Comparison of ENCODE assay signal across 1 cellular context in the genomic region with DNA sequence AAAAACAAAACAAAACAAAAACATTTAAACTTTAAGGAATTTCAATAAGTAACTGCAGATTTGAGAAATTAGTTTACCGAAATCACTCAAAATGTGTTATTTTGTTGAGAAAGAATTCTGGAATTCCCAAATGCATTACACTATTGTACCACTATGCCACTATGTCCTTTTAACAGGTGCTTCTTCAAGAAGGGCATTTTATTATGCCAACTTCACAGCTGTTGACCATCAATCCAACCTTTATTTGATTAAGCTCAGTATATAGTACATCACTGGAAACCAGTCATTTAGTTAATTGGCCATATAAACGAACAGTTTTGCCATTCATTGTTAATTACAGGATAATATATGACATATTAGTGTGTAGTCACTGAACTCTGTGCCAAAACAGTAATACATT.
TF ChIP-seq lines count a peak whose summit lies in the region.

No MANE protein-coding gene starts in this region.

TF ChIP-seq in WTC11, 78 proteins besides CTCF, POLR2A, EP300 and RAD21 (continued from another document):
- TF ChIP-seq, protein P1, sequence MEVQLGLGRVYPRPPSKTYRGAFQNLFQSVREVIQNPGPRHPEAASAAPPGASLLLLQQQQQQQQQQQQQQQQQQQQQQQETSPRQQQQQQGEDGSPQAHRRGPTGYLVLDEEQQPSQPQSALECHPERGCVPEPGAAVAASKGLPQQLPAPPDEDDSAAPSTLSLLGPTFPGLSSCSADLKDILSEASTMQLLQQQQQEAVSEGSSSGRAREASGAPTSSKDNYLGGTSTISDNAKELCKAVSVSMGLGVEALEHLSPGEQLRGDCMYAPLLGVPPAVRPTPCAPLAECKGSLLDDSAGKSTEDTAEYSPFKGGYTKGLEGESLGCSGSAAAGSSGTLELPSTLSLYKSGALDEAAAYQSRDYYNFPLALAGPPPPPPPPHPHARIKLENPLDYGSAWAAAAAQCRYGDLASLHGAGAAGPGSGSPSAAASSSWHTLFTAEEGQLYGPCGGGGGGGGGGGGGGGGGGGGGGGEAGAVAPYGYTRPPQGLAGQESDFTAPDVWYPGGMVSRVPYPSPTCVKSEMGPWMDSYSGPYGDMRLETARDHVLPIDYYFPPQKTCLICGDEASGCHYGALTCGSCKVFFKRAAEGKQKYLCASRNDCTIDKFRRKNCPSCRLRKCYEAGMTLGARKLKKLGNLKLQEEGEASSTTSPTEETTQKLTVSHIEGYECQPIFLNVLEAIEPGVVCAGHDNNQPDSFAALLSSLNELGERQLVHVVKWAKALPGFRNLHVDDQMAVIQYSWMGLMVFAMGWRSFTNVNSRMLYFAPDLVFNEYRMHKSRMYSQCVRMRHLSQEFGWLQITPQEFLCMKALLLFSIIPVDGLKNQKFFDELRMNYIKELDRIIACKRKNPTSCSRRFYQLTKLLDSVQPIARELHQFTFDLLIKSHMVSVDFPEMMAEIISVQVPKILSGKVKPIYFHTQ (CRISPR knock-in tag; IDR thresholded peaks at IDR 0.05) = no peak
- TF ChIP-seq TEAD4 (CRISPR knock-in tag; IDR thresholded peaks at IDR 0.05) = no peak
- TF ChIP-seq, protein P2, sequence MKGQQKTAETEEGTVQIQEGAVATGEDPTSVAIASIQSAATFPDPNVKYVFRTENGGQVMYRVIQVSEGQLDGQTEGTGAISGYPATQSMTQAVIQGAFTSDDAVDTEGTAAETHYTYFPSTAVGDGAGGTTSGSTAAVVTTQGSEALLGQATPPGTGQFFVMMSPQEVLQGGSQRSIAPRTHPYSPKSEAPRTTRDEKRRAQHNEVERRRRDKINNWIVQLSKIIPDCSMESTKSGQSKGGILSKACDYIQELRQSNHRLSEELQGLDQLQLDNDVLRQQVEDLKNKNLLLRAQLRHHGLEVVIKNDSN (CRISPR knock-in tag; IDR thresholded peaks at IDR 0.05) = no peak
- TF ChIP-seq ZNF219 (CRISPR knock-in tag; IDR thresholded peaks at IDR 0.05; ENCODE audit: borderline replicate concordance) = no peak
